In the genomic region with DNA sequence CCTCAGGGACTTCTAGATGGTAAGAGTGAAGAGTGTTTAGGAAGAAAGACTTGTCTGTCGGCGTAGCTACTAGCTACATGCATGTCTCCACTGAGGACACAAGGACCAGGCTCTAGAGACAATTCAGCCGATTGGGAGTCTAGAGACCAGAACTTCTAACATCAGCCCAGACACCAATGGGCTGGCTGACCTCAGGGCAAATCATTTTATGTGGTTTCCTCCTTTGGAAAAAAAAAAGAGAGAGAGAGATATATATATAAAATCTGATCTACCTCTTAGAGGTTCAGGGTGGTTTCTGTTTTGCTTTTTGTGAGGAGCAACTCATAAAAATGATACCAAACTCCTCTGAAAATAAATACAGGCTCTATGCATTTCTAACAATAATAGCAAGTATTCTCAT, we compare ENCODE assay signal across 9 cellular contexts.
DNase-seq lines count a peak whose midpoint lies in the region; ATAC-seq and TF ChIP-seq lines count a peak whose summit lies in the region.
"Had no signal": no experiment of that assay in that cellular context is flagged by ENCODE, and none has a peak within 500 bp of the region (broad histone marks: within the 10 kb centered on the region; RNA-seq: fewer than 3 reads in every experiment).

No MANE protein-coding gene starts in this region.

- no peak for TF ChIP-seq CTCF in WTC11 (IDR thresholded peaks at IDR 0.05)

- intact Hi-C loops in activated naive CD4-positive, alpha-beta T cell treated with anti-CD3 and anti-CD28 coated beads for 36 hours (cut with micrococcal nuclease): loop anchor here (1.0 to 10.0 kb wide), 4 partner anchors 8 to 582 kb away; partner anchors contain the start of gene ZCCHC2

- no peak for DNase-seq in activated naive CD4-positive, alpha-beta T cell treated with anti-CD3 and anti-CD28 coated beads for 36 hours
- DNase-seq in activated naive CD4-positive, alpha-beta T cell treated with Interleukin-2 at 50 U/mL for 16 hours: no peak
- DNase-seq in WTC11 (ENCODE audit: low spot score): no peak
- DNase-seq in substantia nigra (lab: John Stamatoyannopoulos, UW): no peak
- DNase-seq in NCI-H526 (lab: John Stamatoyannopoulos, UW): no peak
- DNase-seq: Right ventricle myocardium superior had no signal

- POLR2A ChIA-PET in WTC11 (lab: Charles Lee): no interaction called here

- CTCF ChIA-PET in activated naive CD4-positive, alpha-beta T cell treated with anti-CD3 and anti-CD28 coated beads for 36 hours (lab: Charles Lee): no interaction called here
- CTCF ChIA-PET in WTC11 (lab: Charles Lee): no interaction called here

- peak overlapping the region; percentile 44 for H3K27ac Mint-ChIP-seq in activated naive CD4-positive, alpha-beta T cell treated with anti-CD3 and anti-CD28 coated beads for 36 hours
- H3K27ac Mint-ChIP-seq in stimulated activated naive CD8-positive, alpha-beta T cell treated with anti-CD3 and anti-CD28 coated beads, Interleukin-15, Interleukin-2, amounts not matched to agents 100 ng/mL and 50 ng/mL, for 24 hours: peak overlapping the region; percentile 88
- H3K27ac Mint-ChIP-seq in WTC11: no peak overlapping the region

- peak overlapping the region; percentile 22 for H3K4me3 Mint-ChIP-seq in activated naive CD4-positive, alpha-beta T cell treated with anti-CD3 and anti-CD28 coated beads for 36 hours
- H3K4me3 Mint-ChIP-seq in stimulated activated naive CD8-positive, alpha-beta T cell treated with anti-CD3 and anti-CD28 coated beads, Interleukin-15, Interleukin-2, amounts not matched to agents 100 ng/mL and 50 ng/mL, for 24 hours: peak overlapping the region; percentile 62
- no peak overlapping the region for H3K4me3 Mint-ChIP-seq in WTC11

- H3K36me3 Mint-ChIP-seq in activated naive CD4-positive, alpha-beta T cell treated with anti-CD3 and anti-CD28 coated beads for 36 hours (ENCODE audit: low read depth): no peaks in the 10 kb centered on the region
- no peaks in the 10 kb centered on the region for H3K36me3 Mint-ChIP-seq in stimulated activated naive CD8-positive, alpha-beta T cell treated with anti-CD3 and anti-CD28 coated beads, Interleukin-15, Interleukin-2, amounts not matched to agents 100 ng/mL and 50 ng/mL, for 24 hours (ENCODE audit: low read depth)
- H3K36me3 Mint-ChIP-seq in WTC11: no peaks in the 10 kb centered on the region

- H3K27ac ChIP-seq in substantia nigra (ENCODE audit: low read depth, low read length, poor library complexity, severe bottlenecking): no peak overlapping the region

- no peaks in the 10 kb centered on the region for H3K27me3 Mint-ChIP-seq in activated naive CD4-positive, alpha-beta T cell treated with anti-CD3 and anti-CD28 coated beads for 36 hours (ENCODE audit: low read depth)
- no peaks in the 10 kb centered on the region for H3K27me3 Mint-ChIP-seq in stimulated activated naive CD8-positive, alpha-beta T cell treated with anti-CD3 and anti-CD28 coated beads, Interleukin-15, Interleukin-2, amounts not matched to agents 100 ng/mL and 50 ng/mL, for 24 hours
- H3K27me3 Mint-ChIP-seq in WTC11 (ENCODE audit: low read depth): no peaks in the 10 kb centered on the region

- peaks cover 24% of the 10 kb centered on the region for H3K4me1 Mint-ChIP-seq in activated naive CD4-positive, alpha-beta T cell treated with anti-CD3 and anti-CD28 coated beads for 36 hours (ENCODE audit: low read depth)
- peaks cover 45% of the 10 kb centered on the region for H3K4me1 Mint-ChIP-seq in stimulated activated naive CD8-positive, alpha-beta T cell treated with anti-CD3 and anti-CD28 coated beads, Interleukin-15, Interleukin-2, amounts not matched to agents 100 ng/mL and 50 ng/mL, for 24 hours (ENCODE audit: low read depth)
- peaks cover 6% of the 10 kb centered on the region; the same call in 1 of the 2 replicates for H3K4me1 Mint-ChIP-seq in WTC11

- ATAC-seq in HG02610 (IDR thresholded peaks at IDR 0.05; ENCODE audit: unreplicated experiment) (peak; percentile 27), HG03521 (IDR thresholded peaks at IDR 0.05; ENCODE audit: unreplicated experiment) (peak; percentile 30), WTC11 (no peak)

- no peaks in the 10 kb centered on the region for H3K9me3 Mint-ChIP-seq in activated naive CD4-positive, alpha-beta T cell treated with anti-CD3 and anti-CD28 coated beads for 36 hours
- H3K9me3 Mint-ChIP-seq in stimulated activated naive CD8-positive, alpha-beta T cell treated with anti-CD3 and anti-CD28 coated beads, Interleukin-15, Interleukin-2, amounts not matched to agents 100 ng/mL and 50 ng/mL, for 24 hours: peaks cover 5% of the 10 kb centered on the region
- peaks cover 20% of the 10 kb centered on the region for H3K9me3 Mint-ChIP-seq in WTC11

TF ChIP-seq in WTC11, 78 proteins besides CTCF, POLR2A, EP300 and RAD21:
- TF ChIP-seq TCF7 (CRISPR knock-in tag; IDR thresholded peaks at IDR 0.05; ENCODE audit: low read depth): no peak
- TF ChIP-seq, protein P1, sequence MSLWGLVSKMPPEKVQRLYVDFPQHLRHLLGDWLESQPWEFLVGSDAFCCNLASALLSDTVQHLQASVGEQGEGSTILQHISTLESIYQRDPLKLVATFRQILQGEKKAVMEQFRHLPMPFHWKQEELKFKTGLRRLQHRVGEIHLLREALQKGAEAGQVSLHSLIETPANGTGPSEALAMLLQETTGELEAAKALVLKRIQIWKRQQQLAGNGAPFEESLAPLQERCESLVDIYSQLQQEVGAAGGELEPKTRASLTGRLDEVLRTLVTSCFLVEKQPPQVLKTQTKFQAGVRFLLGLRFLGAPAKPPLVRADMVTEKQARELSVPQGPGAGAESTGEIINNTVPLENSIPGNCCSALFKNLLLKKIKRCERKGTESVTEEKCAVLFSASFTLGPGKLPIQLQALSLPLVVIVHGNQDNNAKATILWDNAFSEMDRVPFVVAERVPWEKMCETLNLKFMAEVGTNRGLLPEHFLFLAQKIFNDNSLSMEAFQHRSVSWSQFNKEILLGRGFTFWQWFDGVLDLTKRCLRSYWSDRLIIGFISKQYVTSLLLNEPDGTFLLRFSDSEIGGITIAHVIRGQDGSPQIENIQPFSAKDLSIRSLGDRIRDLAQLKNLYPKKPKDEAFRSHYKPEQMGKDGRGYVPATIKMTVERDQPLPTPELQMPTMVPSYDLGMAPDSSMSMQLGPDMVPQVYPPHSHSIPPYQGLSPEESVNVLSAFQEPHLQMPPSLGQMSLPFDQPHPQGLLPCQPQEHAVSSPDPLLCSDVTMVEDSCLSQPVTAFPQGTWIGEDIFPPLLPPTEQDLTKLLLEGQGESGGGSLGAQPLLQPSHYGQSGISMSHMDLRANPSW (CRISPR knock-in tag; conservative IDR thresholded peaks at IDR 0.05; ENCODE audit: low read depth): no peak
- no peak for TF ChIP-seq ATF3 (CRISPR knock-in tag; conservative IDR thresholded peaks at IDR 0.05)
- no peak for TF ChIP-seq ZNF317 (CRISPR knock-in tag; IDR thresholded peaks at IDR 0.05; ENCODE audit: borderline replicate concordance, low read depth)
- TF ChIP-seq ZNF512 (CRISPR knock-in tag; IDR thresholded peaks at IDR 0.05; ENCODE audit: borderline replicate concordance): no peak
- no peak for TF ChIP-seq GRHL2 (CRISPR knock-in tag; IDR thresholded peaks at IDR 0.05; ENCODE audit: insufficient replicate concordance, severe bottlenecking)
- no peak for TF ChIP-seq SMAD4 (CRISPR knock-in tag; IDR thresholded peaks at IDR 0.05)
- TF ChIP-seq, protein P2, sequence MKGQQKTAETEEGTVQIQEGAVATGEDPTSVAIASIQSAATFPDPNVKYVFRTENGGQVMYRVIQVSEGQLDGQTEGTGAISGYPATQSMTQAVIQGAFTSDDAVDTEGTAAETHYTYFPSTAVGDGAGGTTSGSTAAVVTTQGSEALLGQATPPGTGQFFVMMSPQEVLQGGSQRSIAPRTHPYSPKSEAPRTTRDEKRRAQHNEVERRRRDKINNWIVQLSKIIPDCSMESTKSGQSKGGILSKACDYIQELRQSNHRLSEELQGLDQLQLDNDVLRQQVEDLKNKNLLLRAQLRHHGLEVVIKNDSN (CRISPR knock-in tag; IDR thresholded peaks at IDR 0.05): no peak
